Comparison of ENCODE assay signal across 1 cellular context in the genomic region with DNA sequence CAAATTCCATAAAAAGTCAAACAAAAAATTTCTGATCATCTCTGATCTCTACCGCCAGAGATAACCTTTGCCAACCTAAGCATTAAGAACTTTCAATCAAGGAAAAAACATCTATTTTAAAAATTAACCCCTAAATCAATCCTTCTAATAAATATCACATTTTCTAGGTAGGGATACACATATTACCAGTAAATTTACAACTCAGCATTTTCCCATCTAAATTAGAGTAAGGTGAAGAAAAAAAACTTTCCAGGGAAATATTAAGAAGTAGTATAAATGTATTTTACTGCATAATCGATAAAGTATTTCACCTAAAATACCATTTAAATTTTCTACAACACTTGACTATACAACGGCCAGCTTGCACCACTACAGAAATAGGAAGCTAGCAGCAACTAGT.
TF ChIP-seq lines count a peak whose summit lies in the region.

No MANE protein-coding gene starts in this region.

TF ChIP-seq in GM12878, 131 proteins besides CTCF, POLR2A, EP300 and RAD21:
- TF ChIP-seq STAT1 (conservative IDR thresholded peaks at IDR 0.05): no peak
- no peak for TF ChIP-seq BRCA1 (IDR thresholded peaks at IDR 0.05; ENCODE audit: low read depth, low read length)
- no peak for TF ChIP-seq SP1 (IDR thresholded peaks at IDR 0.05; ENCODE audit: low read depth, low read length)
- TF ChIP-seq TAF1 (IDR thresholded peaks at IDR 0.05; ENCODE audit: borderline replicate concordance, low read depth, low read length): no peak
